21 cellular contexts compared by ENCODE assay signal in genomic region chr14:24155100-24155499, GRCh38.
"Had no signal": no experiment of that assay in that cellular context is flagged by ENCODE, and none has a peak within 500 bp of the region (broad histone marks: within the 10 kb centered on the region; RNA-seq: fewer than 3 reads in every experiment).

No MANE protein-coding gene starts in this region.

- FAIRE-seq: TTC549 had no signal

- H3K27ac ChIP-seq: breast epithelium, dorsolateral prefrontal cortex, suprapubic skin had no signal

- H3K4me2 ChIP-seq: smooth muscle cell had no signal

- DNase-seq: activated CD4-positive, alpha-beta T cell treated with anti-CD3 and anti-CD28 coated beads, Interleukin-2, amount 50 U/mL, for 4 hours; activated CD4-positive, CD25-positive, alpha-beta regulatory T cell; activated CD8-positive, alpha-beta memory T cell treated with anti-CD3 and anti-CD28 coated beads, Interleukin-2, amount 50 U/mL, for 48 hours; anterior cingulate cortex; left colon; naive B cell; nucleus accumbens; right cardiac atrium; stimulated activated CD4-positive, alpha-beta T cell treated with anti-CD3 and anti-CD28 coated beads, Interleukin-1b, Interleukin-23, amount 100 ng/mL, for 48 hours; stimulated activated naive CD4-positive, alpha-beta T cell had no signal

- H3K4me1 ChIP-seq: breast epithelium had no signal

- H3K4me3 ChIP-seq: breast epithelium, dorsolateral prefrontal cortex, lung, smooth muscle cell, suprapubic skin had no signal

- ATAC-seq: esophagus mucosa, left colon, right cardiac atrium, SK-N-SH treated with all-trans-retinoic acid at 6 μM for 48 hours had no signal

- H3K27me3 ChIP-seq: breast epithelium, dorsolateral prefrontal cortex, suprapubic skin had no signal

- H3K27me3 Mint-ChIP-seq: activated naive CD4-positive, alpha-beta T cell treated with anti-CD3 and anti-CD28 coated beads, Interleukin-2, amount 50 U/mL, for 24 hours; naive B cell; progenitor cell of endocrine pancreas; type B pancreatic cell had no signal

- H3K9me3 ChIP-seq: breast epithelium, suprapubic skin had no signal

- H3K4me3 Mint-ChIP-seq: activated naive CD4-positive, alpha-beta T cell treated with anti-CD3 and anti-CD28 coated beads, Interleukin-2, amount 50 U/mL, for 24 hours; type B pancreatic cell had no signal

- H3K27ac Mint-ChIP-seq: type B pancreatic cell had no signal

- H3K9me3 Mint-ChIP-seq: activated naive CD4-positive, alpha-beta T cell treated with anti-CD3 and anti-CD28 coated beads, Interleukin-2, amount 50 U/mL, for 24 hours; naive B cell; type B pancreatic cell had no signal
